In the genomic region with DNA sequence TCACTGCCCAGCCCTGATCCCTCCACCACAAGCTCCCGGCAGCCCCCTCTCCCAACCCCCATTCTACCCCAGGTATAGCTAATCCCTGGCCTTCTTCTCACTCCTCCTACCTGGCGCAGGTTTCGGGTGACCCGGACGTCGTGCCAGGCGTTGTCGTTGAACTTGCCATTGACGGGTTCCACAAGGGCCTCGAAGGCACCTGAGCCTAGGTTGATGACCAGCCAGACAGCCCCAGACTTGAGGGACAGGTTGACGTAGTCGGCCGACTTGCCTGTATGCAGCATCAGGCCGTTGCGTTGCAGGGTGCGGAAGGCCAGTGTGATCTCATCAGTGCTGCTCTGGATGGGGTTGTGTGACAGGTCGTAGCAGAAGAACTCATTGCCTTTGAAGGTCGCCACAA, we compare ENCODE assay signal across 18 cellular contexts. TPM values are rescaled to one million over a fixed set of nuclear protein-coding genes. Genes with fewer than 3 reads are reported as not detected.
DNase-seq lines count a peak whose midpoint lies in the region; ATAC-seq and TF ChIP-seq lines count a peak whose summit lies in the region.
"Had no signal": no experiment of that assay in that cellular context is flagged by ENCODE, and none has a peak within 500 bp of the region (broad histone marks: within the 10 kb centered on the region; RNA-seq: fewer than 3 reads in every experiment).

No MANE protein-coding gene starts in this region.

- H3K9me3 Mint-ChIP-seq in brain = no peaks in the 10 kb centered on the region
- H3K9me3 Mint-ChIP-seq: CD4-positive, alpha-beta memory T cell had no signal

- POLR2A ChIA-PET in IMR-90 (lab: Charles Lee; ENCODE audit: unreplicated experiment) = interaction anchor here (0.6 kb wide), 1 partner anchor 118 kb away, joined by 3 read pairs; no protein-coding TSS in a partner anchor

- H4K8ac ChIP-seq in IMR-90 (ENCODE audit: low read depth in 2 of 2, low read length in 2 of 2) (no peak overlapping the region), neuronal stem cell (ENCODE audit: low read depth, low read length) (no peak overlapping the region)

- no peaks in the 10 kb centered on the region for H3K9me3 ChIP-seq in IMR-90 (ENCODE audit: control insufficient read depth, insufficient read depth, low read length)
- H3K9me3 ChIP-seq in neuronal stem cell (replicated peaks in 1 of 2; ENCODE audit: control insufficient read depth in 2 of 2, insufficient read depth in 1 of 2, low read depth in 1 of 2, low read length in 2 of 2) = no peaks in the 10 kb centered on the region
- no peaks in the 10 kb centered on the region for H3K9me3 ChIP-seq in upper lobe of right lung

- no peak overlapping the region for H2BK20ac ChIP-seq in IMR-90 (ENCODE audit: low read depth, low read length)

- CTCF ChIA-PET in IMR-90 (lab: Yijun Ruan, JAX) = no interaction called here

- H2BK5ac ChIP-seq in IMR-90 (ENCODE audit: low read depth, low read length, poor library complexity, severe bottlenecking) = no peak overlapping the region
- no peak overlapping the region for H2BK5ac ChIP-seq in neuronal stem cell (ENCODE audit: low read length)

- H3K14ac ChIP-seq in IMR-90 (replicated peaks; ENCODE audit: low read depth, low read length) (no peak overlapping the region), neuronal stem cell (ENCODE audit: low read length) (no peak overlapping the region)

- dilution Hi-C loops in IMR-90 (cut with HindIII; ENCODE audit: low sequenced_read_pairs, unreplicated experiment) = no loop called here

- no peak overlapping the region for H3K56ac ChIP-seq in IMR-90 (ENCODE audit: extremely low read depth, insufficient read depth, low read length)

- H3K4me3 Mint-ChIP-seq in brain = no peak overlapping the region
- H3K4me3 Mint-ChIP-seq: CD4-positive, alpha-beta memory T cell had no signal

- no peaks in the 10 kb centered on the region for H3K79me1 ChIP-seq in IMR-90 (ENCODE audit: low read depth in 1 of 2, low read length in 2 of 2)
- H3K79me1 ChIP-seq in neuronal stem cell (ENCODE audit: low read depth, low read length) = no peaks in the 10 kb centered on the region

- DNase-seq in IMR-90 (no peak), neuronal stem cell (ENCODE audit: low spot score) (no peak), upper lobe of right lung (peak; percentile 60), cortex of kidney (lab: John Stamatoyannopoulos, UW) (no peak), NCI-H524 treated with DMSO at 0.1 percent for 48 hours (lab: John Stamatoyannopoulos, UW) (no peak)
- DNase-seq: C1 segment of cervical spinal cord; Calu3; CD4-positive, alpha-beta memory T cell; COR-L47; DMS53; DMS79 treated with DMSO at 0.1 percent for 48 hours; GF-D8; GOT3; H7; HCEC 1CT had no signal

- H2BK15ac ChIP-seq in IMR-90 (ENCODE audit: low read depth, low read length) (no peak overlapping the region), neuronal stem cell (ENCODE audit: low read length) (no peak overlapping the region)

- H4K20me1 ChIP-seq in IMR-90 (ENCODE audit: insufficient read depth, low read length) = no peaks in the 10 kb centered on the region

- H4K5ac ChIP-seq in IMR-90 (ENCODE audit: low read depth, low read length) = no peak overlapping the region

- ATAC-seq in IMR-90 (ENCODE audit: low read depth) (no peak), upper lobe of right lung (no peak), HG02678 (IDR thresholded peaks at IDR 0.05; ENCODE audit: unreplicated experiment) (no peak)

- BruUV-seq in IMR-90 (replicated peaks; lab: Mats Ljungman, UMichigan) = no TSS peak

- peaks cover 35% of the 10 kb centered on the region for H3K4me1 Mint-ChIP-seq in brain

- no peak overlapping the region for H2AK5ac ChIP-seq in IMR-90 (ENCODE audit: low read depth, low read length)
- peak overlapping the region; percentile 26 for H2AK5ac ChIP-seq in neuronal stem cell (ENCODE audit: low read depth, low read length)

- H2AFZ ChIP-seq in IMR-90 (replicated peaks; ENCODE audit: low read length, poor library complexity) (peak overlapping the region; percentile 28), neuronal stem cell (ENCODE audit: low read length) (no peak overlapping the region)

- H4K91ac ChIP-seq in IMR-90 (ENCODE audit: insufficient read depth, low read depth, low read length) = no peak overlapping the region
- H4K91ac ChIP-seq in neuronal stem cell (ENCODE audit: low read depth, low read length, poor library complexity) = no peak overlapping the region

- H3K27ac ChIP-seq in IMR-90 (ENCODE audit: insufficient read depth, low read length) (no peak overlapping the region), neuronal stem cell (replicated peaks; ENCODE audit: low read length) (no peak overlapping the region), upper lobe of right lung (no peak overlapping the region)

- H3K36me3 Mint-ChIP-seq in brain = peaks cover 33% of the 10 kb centered on the region
- H3K36me3 Mint-ChIP-seq: CD4-positive, alpha-beta memory T cell had no signal

- WGBS in IMR-90 (ENCODE audit: extremely low coverage in 2 of 2, insufficient read length in 1 of 2), 2 experiments = 83% methylated on average over 16 of the region's 18 CpGs; no CpG with 5 or more reads in 1 of the 2 experiments
- WGBS in neuronal stem cell (ENCODE audit: extremely low coverage in 2 of 2, insufficient read length in 2 of 2, insufficient replicate concordance in 1 of 2), 2 donors = no CpG with 5 or more reads among the region's 18 CpGs

- H3K9me1 ChIP-seq in IMR-90 (ENCODE audit: insufficient read depth, low read length) = no peaks in the 10 kb centered on the region

- H3K36me3 ChIP-seq in IMR-90 (ENCODE audit: control insufficient read depth, insufficient read depth, low read length) (no peaks in the 10 kb centered on the region), neuronal stem cell (replicated peaks in 1 of 2; ENCODE audit: control insufficient read depth in 2 of 2, insufficient read depth in 2 of 2, low read length in 2 of 2) (no peaks in the 10 kb centered on the region), upper lobe of right lung (no peaks in the 10 kb centered on the region)

- no peak for TF ChIP-seq POLR2A in IMR-90 (IDR thresholded peaks at IDR 0.05; ENCODE audit: low read depth, low read length)

- no peak overlapping the region for H3K4me2 ChIP-seq in IMR-90 (ENCODE audit: low read depth, low read length)
- H3K4me2 ChIP-seq in neuronal stem cell (ENCODE audit: insufficient read depth, low read length, poor library complexity, severe bottlenecking) = no peak overlapping the region

- H3K27me3 Mint-ChIP-seq in brain = no peaks in the 10 kb centered on the region

- H3K9ac ChIP-seq in IMR-90 (ENCODE audit: low read depth, low read length) = no peak overlapping the region
- H3K9ac ChIP-seq in neuronal stem cell (ENCODE audit: low read depth, low read length, poor library complexity) = peak overlapping the region; percentile 9

- H3K23ac ChIP-seq in IMR-90 (ENCODE audit: low read depth, low read length) (no peak overlapping the region), neuronal stem cell (ENCODE audit: low read depth, low read length, poor library complexity) (peak overlapping the region; percentile 57)

- intact Hi-C loops in IMR-90 (cut with micrococcal nuclease) = no loop called here
- intact Hi-C loops in upper lobe of right lung (cut with DNase I) = no loop called here

- H3K4me3 ChIP-seq in IMR-90 (ENCODE audit: insufficient read depth, low read depth, low read length) (no peak overlapping the region), neuronal stem cell (ENCODE audit: low read length in 2 of 2) (no peak overlapping the region), upper lobe of right lung (no peak overlapping the region)

- H3K4ac ChIP-seq in IMR-90 (ENCODE audit: low read depth, low read length) (no peak overlapping the region), neuronal stem cell (ENCODE audit: low read length) (no peak overlapping the region)

- H2BK120ac ChIP-seq in IMR-90 (ENCODE audit: low read depth, low read length) (no peak overlapping the region), neuronal stem cell (ENCODE audit: low read depth, low read length) (no peak overlapping the region)

- H3K4me1 ChIP-seq in IMR-90 (ENCODE audit: control insufficient read depth, insufficient read depth, low read length) (no peaks in the 10 kb centered on the region; the same call in 1 of the 2 replicates), neuronal stem cell (ENCODE audit: control insufficient read depth in 2 of 2, insufficient read depth in 1 of 2, low read depth in 1 of 2, low read length in 2 of 2) (peaks cover 3 to 12% of the 10 kb centered on the region in 2 donors), upper lobe of right lung (peaks cover 8% of the 10 kb centered on the region)

- H2BK12ac ChIP-seq in neuronal stem cell (ENCODE audit: low read length) = no peak overlapping the region

- peak overlapping the region in 3 of 5 experiments; percentile 12 to 97 (median 67) for H3K27ac Mint-ChIP-seq in brain
- H3K27ac Mint-ChIP-seq: CD4-positive, alpha-beta memory T cell had no signal

- H3K18ac ChIP-seq in IMR-90 (ENCODE audit: low read depth, low read length) (no peak overlapping the region), neuronal stem cell (ENCODE audit: low read length) (peak overlapping the region; percentile 25)

- H2AK9ac ChIP-seq in IMR-90 (replicated peaks; ENCODE audit: low read depth, low read length, poor library complexity) = no peak overlapping the region

- TF ChIP-seq CTCF in IMR-90 (conservative IDR thresholded peaks at IDR 0.05; ENCODE audit: low read depth, low read length) = no peak
- no peak for TF ChIP-seq CTCF in brain (conservative IDR thresholded peaks at IDR 0.05)
- no peak for TF ChIP-seq CTCF in upper lobe of right lung (IDR thresholded peaks at IDR 0.05)

- in situ Hi-C loops in IMR-90 (cut with MboI; ENCODE audit: low sequenced_read_pairs) = no loop called here

- no peak for TF ChIP-seq RAD21 in IMR-90 (IDR thresholded peaks at IDR 0.05; ENCODE audit: low read length)

- peaks cover 54% of the 10 kb centered on the region for H3K27me3 ChIP-seq in IMR-90 (ENCODE audit: control insufficient read depth, insufficient read depth, low read length)
- peaks cover 0 to 2% (median 0%) of the 10 kb centered on the region in 3 experiments for H3K27me3 ChIP-seq in neuronal stem cell (ENCODE audit: control insufficient read depth in 3 of 3, insufficient read depth in 3 of 3, low read depth in 1 of 3, low read length in 3 of 3)
- H3K27me3 ChIP-seq in upper lobe of right lung = no peaks in the 10 kb centered on the region

RNA-seq across cellular contexts. Expression of a gene that starts 37.5 kb away (rescaled TPM):
- 0.18 and 0.28 TPM in 2 replicates for total RNA-seq in IMR-90 (2012; rRNA removed)
- 0.13 and 0.22 TPM in 2 replicates for polyA plus RNA-seq in IMR-90 (2012; rRNA removed)
- polyA plus RNA-seq in IMR-90 (2012; cell fraction: cytosol; rRNA removed) = 0.17 and 0.21 TPM in 2 replicates
- 0.39 and 0.55 TPM in 2 replicates for polyA plus RNA-seq in IMR-90 (2012; cell fraction: nucleus; rRNA removed; ENCODE audit: low replicate concordance)
- 117 TPM for polyA plus RNA-seq in brain (ENCODE audit: insufficient read depth, low read depth, low replicate concordance)
- polyA plus RNA-seq in neuronal stem cell (2013, experiment 1 of 2) = 33.3 TPM
- polyA plus RNA-seq in neuronal stem cell (2013, experiment 2 of 2) = 33.6 TPM
- 0.72 TPM for total RNA-seq in upper lobe of right lung
- total RNA-seq: Calu3 had no signal
- polyA plus RNA-seq: CD4-positive, alpha-beta memory T cell had no signal

RNA-seq across cellular contexts. Expression of a gene that starts 58.4 kb away (rescaled TPM):
- not detected in 2 replicates for total RNA-seq in IMR-90 (2012; rRNA removed)
- 0.82 and 1.2 TPM in 2 replicates for polyA plus RNA-seq in IMR-90 (2012; rRNA removed)
- 0.93 TPM in 1 of 2 replicates, not detected in the other for polyA plus RNA-seq in IMR-90 (2012; cell fraction: cytosol; rRNA removed)
- polyA plus RNA-seq in IMR-90 (2012; cell fraction: nucleus; rRNA removed; ENCODE audit: low replicate concordance) = 1.2 and 1.9 TPM in 2 replicates
- polyA plus RNA-seq in brain (ENCODE audit: insufficient read depth, low read depth, low replicate concordance) = 5.9 TPM
- 1.3 TPM for polyA plus RNA-seq in neuronal stem cell (2013, experiment 1 of 2)
- 1.4 TPM for polyA plus RNA-seq in neuronal stem cell (2013, experiment 2 of 2)
- total RNA-seq in upper lobe of right lung = 27.6 TPM
- total RNA-seq: Calu3, Daoy had no signal

Comparison
In these comparisons a context has a peak if more than half of its experiments do, and no peak if none do; other contexts are left out.
1. RNA of a gene that starts 58.4 kb away (total RNA-seq): 27.6 TPM in upper lobe of right lung (single experiment); not detected in IMR-90; every median in the first group is over 10 times any median in the second.